ENCODE assay signal across 1 cellular context in genomic region chr2:112584891-112585250, GRCh38.
TF ChIP-seq lines count a peak whose summit lies in the region.

No MANE protein-coding gene starts in this region.

TF ChIP-seq in HepG2, 621 proteins besides CTCF, POLR2A, EP300 and RAD21 (continued from another document and continues in another):
- TF ChIP-seq TEF (CRISPR knock-in tag; IDR thresholded peaks at IDR 0.05) = no peak
- no peak for TF ChIP-seq RARA (CRISPR knock-in tag; IDR thresholded peaks at IDR 0.05)
- TF ChIP-seq ZNF383 (CRISPR knock-in tag; IDR thresholded peaks at IDR 0.05; ENCODE audit: borderline replicate concordance) = no peak
- no peak for TF ChIP-seq ADNP (CRISPR knock-in tag; IDR thresholded peaks at IDR 0.05)
- TF ChIP-seq HDAC6 (IDR thresholded peaks at IDR 0.05; ENCODE audit: low read depth, low read length) = no peak
- 0 out of 2 replicates have a peak, but pooled peaks have one; percentile 9 for TF ChIP-seq LCORL (IDR thresholded peaks at IDR 0.05)
- TF ChIP-seq LCORL (CRISPR knock-in tag; IDR thresholded peaks at IDR 0.05) = no peak
- TF ChIP-seq CAMTA2 (CRISPR knock-in tag; IDR thresholded peaks at IDR 0.05; ENCODE audit: borderline replicate concordance) = no peak; the same call in 1 of the 2 replicates
- TF ChIP-seq E2F2 (CRISPR knock-in tag; IDR thresholded peaks at IDR 0.05; ENCODE audit: borderline replicate concordance) = 0 out of 2 replicates have a peak, but pooled peaks have one; percentile 40
- no peak for TF ChIP-seq MYPOP (CRISPR knock-in tag; IDR thresholded peaks at IDR 0.05)
- TF ChIP-seq BRCA1 (CRISPR knock-in tag; IDR thresholded peaks at IDR 0.05) = no peak
- TF ChIP-seq PCBP2 (optimal IDR thresholded peaks at IDR 0.05; ENCODE audit: low read depth, low read length, poor library complexity, severe bottlenecking) = no peak
- peak; percentile 2; the same call in 1 of the 2 replicates for TF ChIP-seq ZNF543 (CRISPR knock-in tag; IDR thresholded peaks at IDR 0.05)
- TF ChIP-seq PAX8 (CRISPR knock-in tag; IDR thresholded peaks at IDR 0.05; ENCODE audit: borderline replicate concordance) = no peak
- TF ChIP-seq ZNF777 (CRISPR knock-in tag; IDR thresholded peaks at IDR 0.05) = no peak
- peak; percentile 38; the same call in 1 of the 2 replicates for TF ChIP-seq ZNF234 (CRISPR knock-in tag; conservative IDR thresholded peaks at IDR 0.05)
- TF ChIP-seq, protein P1, sequence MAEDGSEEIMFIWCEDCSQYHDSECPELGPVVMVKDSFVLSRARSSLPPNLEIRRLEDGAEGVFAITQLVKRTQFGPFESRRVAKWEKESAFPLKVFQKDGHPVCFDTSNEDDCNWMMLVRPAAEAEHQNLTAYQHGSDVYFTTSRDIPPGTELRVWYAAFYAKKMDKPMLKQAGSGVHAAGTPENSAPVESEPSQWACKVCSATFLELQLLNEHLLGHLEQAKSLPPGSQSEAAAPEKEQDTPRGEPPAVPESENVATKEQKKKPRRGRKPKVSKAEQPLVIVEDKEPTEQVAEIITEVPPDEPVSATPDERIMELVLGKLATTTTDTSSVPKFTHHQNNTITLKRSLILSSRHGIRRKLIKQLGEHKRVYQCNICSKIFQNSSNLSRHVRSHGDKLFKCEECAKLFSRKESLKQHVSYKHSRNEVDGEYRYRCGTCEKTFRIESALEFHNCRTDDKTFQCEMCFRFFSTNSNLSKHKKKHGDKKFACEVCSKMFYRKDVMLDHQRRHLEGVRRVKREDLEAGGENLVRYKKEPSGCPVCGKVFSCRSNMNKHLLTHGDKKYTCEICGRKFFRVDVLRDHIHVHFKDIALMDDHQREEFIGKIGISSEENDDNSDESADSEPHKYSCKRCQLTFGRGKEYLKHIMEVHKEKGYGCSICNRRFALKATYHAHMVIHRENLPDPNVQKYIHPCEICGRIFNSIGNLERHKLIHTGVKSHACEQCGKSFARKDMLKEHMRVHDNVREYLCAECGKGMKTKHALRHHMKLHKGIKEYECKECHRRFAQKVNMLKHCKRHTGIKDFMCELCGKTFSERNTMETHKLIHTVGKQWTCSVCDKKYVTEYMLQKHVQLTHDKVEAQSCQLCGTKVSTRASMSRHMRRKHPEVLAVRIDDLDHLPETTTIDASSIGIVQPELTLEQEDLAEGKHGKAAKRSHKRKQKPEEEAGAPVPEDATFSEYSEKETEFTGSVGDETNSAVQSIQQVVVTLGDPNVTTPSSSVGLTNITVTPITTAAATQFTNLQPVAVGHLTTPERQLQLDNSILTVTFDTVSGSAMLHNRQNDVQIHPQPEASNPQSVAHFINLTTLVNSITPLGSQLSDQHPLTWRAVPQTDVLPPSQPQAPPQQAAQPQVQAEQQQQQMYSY (CRISPR knock-in tag; IDR thresholded peaks at IDR 0.05) = no peak
- TF ChIP-seq ZNF773 (CRISPR knock-in tag; IDR thresholded peaks at IDR 0.05; ENCODE audit: borderline replicate concordance) = no peak
- TF ChIP-seq, protein P2, sequence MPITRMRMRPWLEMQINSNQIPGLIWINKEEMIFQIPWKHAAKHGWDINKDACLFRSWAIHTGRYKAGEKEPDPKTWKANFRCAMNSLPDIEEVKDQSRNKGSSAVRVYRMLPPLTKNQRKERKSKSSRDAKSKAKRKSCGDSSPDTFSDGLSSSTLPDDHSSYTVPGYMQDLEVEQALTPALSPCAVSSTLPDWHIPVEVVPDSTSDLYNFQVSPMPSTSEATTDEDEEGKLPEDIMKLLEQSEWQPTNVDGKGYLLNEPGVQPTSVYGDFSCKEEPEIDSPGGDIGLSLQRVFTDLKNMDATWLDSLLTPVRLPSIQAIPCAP (CRISPR knock-in tag; IDR thresholded peaks at IDR 0.05; ENCODE audit: low read depth) = no peak
- no peak for TF ChIP-seq MTF1 (CRISPR knock-in tag; IDR thresholded peaks at IDR 0.05)
- TF ChIP-seq NFIB (CRISPR knock-in tag; IDR thresholded peaks at IDR 0.05; ENCODE audit: borderline replicate concordance) = no peak
- 0 out of 2 replicates have a peak, but pooled peaks have one; percentile 5 for TF ChIP-seq NCOR1 (IDR thresholded peaks at IDR 0.05; ENCODE audit: borderline replicate concordance, low read length)
- no peak for TF ChIP-seq RORA (CRISPR knock-in tag; IDR thresholded peaks at IDR 0.05)
- TF ChIP-seq HOXA5 (CRISPR knock-in tag; IDR thresholded peaks at IDR 0.05) = no peak
- TF ChIP-seq ARID5B (CRISPR knock-in tag; IDR thresholded peaks at IDR 0.05) = no peak
- TF ChIP-seq ZNF670 (CRISPR knock-in tag; IDR thresholded peaks at IDR 0.05; ENCODE audit: borderline replicate concordance) = no peak
- 0 out of 2 replicates have a peak, but pooled peaks have one; percentile 43 for TF ChIP-seq PATZ1 (CRISPR knock-in tag; IDR thresholded peaks at IDR 0.05)
- TF ChIP-seq, protein P3, sequence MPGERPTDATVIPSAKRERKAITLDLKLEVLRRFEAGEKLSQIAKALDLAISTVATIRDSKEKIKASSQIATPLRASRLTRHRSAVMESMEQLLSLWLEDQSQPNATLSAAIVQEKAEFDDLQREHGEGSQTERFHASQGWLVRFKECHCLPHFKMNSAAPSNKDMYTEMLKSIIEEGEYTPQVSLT (CRISPR knock-in tag; IDR thresholded peaks at IDR 0.05; ENCODE audit: borderline replicate concordance, low read depth) = no peak
- peak; percentile 48; the same call in 1 of the 2 replicates for TF ChIP-seq ZBTB8A (CRISPR knock-in tag; IDR thresholded peaks at IDR 0.05; ENCODE audit: borderline replicate concordance, low read depth)
- no peak for TF ChIP-seq PAWR (CRISPR knock-in tag; IDR thresholded peaks at IDR 0.05; ENCODE audit: borderline replicate concordance)
- no peak for TF ChIP-seq CSRNP1 (CRISPR knock-in tag; IDR thresholded peaks at IDR 0.05)
- TF ChIP-seq, protein P4, sequence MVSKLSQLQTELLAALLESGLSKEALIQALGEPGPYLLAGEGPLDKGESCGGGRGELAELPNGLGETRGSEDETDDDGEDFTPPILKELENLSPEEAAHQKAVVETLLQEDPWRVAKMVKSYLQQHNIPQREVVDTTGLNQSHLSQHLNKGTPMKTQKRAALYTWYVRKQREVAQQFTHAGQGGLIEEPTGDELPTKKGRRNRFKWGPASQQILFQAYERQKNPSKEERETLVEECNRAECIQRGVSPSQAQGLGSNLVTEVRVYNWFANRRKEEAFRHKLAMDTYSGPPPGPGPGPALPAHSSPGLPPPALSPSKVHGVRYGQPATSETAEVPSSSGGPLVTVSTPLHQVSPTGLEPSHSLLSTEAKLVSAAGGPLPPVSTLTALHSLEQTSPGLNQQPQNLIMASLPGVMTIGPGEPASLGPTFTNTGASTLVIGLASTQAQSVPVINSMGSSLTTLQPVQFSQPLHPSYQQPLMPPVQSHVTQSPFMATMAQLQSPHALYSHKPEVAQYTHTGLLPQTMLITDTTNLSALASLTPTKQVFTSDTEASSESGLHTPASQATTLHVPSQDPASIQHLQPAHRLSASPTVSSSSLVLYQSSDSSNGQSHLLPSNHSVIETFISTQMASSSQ (IDR thresholded peaks at IDR 0.05; ENCODE audit: low read depth) = no peak
- TF ChIP-seq, protein P4 (CRISPR knock-in tag; IDR thresholded peaks at IDR 0.05; ENCODE audit: borderline replicate concordance) = no peak
- no peak for TF ChIP-seq NFYB (CRISPR knock-in tag; IDR thresholded peaks at IDR 0.05)
- no peak for TF ChIP-seq HNRNPLL (IDR thresholded peaks at IDR 0.05; ENCODE audit: low read depth, low read length, poor library complexity, severe bottlenecking)
- TF ChIP-seq, protein P5, sequence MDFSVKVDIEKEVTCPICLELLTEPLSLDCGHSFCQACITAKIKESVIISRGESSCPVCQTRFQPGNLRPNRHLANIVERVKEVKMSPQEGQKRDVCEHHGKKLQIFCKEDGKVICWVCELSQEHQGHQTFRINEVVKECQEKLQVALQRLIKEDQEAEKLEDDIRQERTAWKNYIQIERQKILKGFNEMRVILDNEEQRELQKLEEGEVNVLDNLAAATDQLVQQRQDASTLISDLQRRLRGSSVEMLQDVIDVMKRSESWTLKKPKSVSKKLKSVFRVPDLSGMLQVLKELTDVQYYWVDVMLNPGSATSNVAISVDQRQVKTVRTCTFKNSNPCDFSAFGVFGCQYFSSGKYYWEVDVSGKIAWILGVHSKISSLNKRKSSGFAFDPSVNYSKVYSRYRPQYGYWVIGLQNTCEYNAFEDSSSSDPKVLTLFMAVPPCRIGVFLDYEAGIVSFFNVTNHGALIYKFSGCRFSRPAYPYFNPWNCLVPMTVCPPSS (IDR thresholded peaks at IDR 0.05) = no peak
- no peak for TF ChIP-seq ZNF672 (CRISPR knock-in tag; IDR thresholded peaks at IDR 0.05)
- TF ChIP-seq KLF13 (CRISPR knock-in tag; IDR thresholded peaks at IDR 0.05) = no peak
- TF ChIP-seq ZNF792 (CRISPR knock-in tag; IDR thresholded peaks at IDR 0.05) = no peak
